26 cellular contexts compared by ENCODE assay signal in the genomic region with DNA sequence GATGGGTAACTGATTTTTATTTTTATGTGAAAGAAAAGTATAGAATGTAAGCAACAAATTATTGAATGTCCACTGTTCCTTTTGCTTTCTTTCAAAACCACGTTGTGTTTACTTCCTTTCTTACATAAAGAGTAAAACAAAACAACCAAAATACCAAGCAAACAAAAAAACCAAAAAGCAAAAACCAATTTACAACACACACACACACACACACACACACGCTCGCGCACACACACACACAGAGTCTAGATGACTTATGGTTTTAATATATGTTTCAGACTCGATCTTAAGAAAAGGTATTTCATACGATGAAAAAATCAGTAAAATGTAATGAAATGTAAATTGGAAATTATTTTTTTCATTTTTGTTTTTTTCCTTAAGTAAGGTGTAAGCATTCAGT.
"Had no signal": no experiment of that assay in that cellular context is flagged by ENCODE, and none has a peak within 500 bp of the region (broad histone marks: within the 10 kb centered on the region; RNA-seq: fewer than 3 reads in every experiment).

No MANE protein-coding gene starts in this region.

- H3K27ac ChIP-seq: gastrocnemius medialis, pancreas, prostate gland, sigmoid colon, uterus had no signal

- H3K9me3 Mint-ChIP-seq: activated B cell treated with CpG ODN at 0.5 μM for 24 hours; activated naive CD4-positive, alpha-beta T cell treated with anti-CD3 and anti-CD28 coated beads, Interleukin-2, amount 50 U/mL, for 72 hours; activated T-cell treated with anti-CD3 and anti-CD28 coated beads, Interleukin-2, amount 50 U/mL, for 72 hours; central memory CD8-positive, alpha-beta T cell; dendritic cell treated with granulocyte-macrophage colony-stimulating factor and Interleukin-4, amounts not matched to agents 40 ng/mL and 50 ng/mL, for 4 days; naive B cell; stimulated activated memory B cell treated with anti-CD40 and anti-IgM and Interleukin-4, amounts not matched to agents 10 μg/mL and 1 μg/mL and 100 μg/mL, for 72 hours; stimulated activated naive CD8-positive, alpha-beta T cell treated with anti-CD3 and anti-CD28 coated beads, Interleukin-15, amount 100 ng/mL, for 72 hours; type B pancreatic cell had no signal

- H3K36me3 Mint-ChIP-seq: activated naive CD4-positive, alpha-beta T cell treated with anti-CD3 and anti-CD28 coated beads, Interleukin-2, amount 50 U/mL, for 72 hours; naive B cell; stimulated activated memory B cell treated with anti-CD40 and anti-IgM and Interleukin-4, amounts not matched to agents 10 μg/mL and 1 μg/mL and 100 μg/mL, for 72 hours; type B pancreatic cell had no signal

- H3K4me3 ChIP-seq: gastrocnemius medialis, pancreas, prostate gland, sigmoid colon, uterus had no signal

- ATAC-seq: activated naive CD4-positive, alpha-beta T cell treated with anti-CD3 and anti-CD28 coated beads, Interleukin-2, amount 50 U/mL, for 72 hours; activated T-cell treated with anti-CD3 and anti-CD28 coated beads, Interleukin-2, amount 50 U/mL, for 72 hours; gastrocnemius medialis; left colon; pancreas; stimulated activated memory B cell treated with anti-CD40 and anti-IgM and Interleukin-4, amounts not matched to agents 10 μg/mL and 1 μg/mL and 100 μg/mL, for 72 hours; stimulated activated naive CD8-positive, alpha-beta T cell treated with anti-CD3 and anti-CD28 coated beads, Interleukin-15, amount 100 ng/mL, for 72 hours; T-helper 17 cell had no signal

- DNase-seq: activated B cell treated with CpG ODN at 0.5 μM for 24 hours; activated naive CD4-positive, alpha-beta T cell; activated T-cell treated with anti-CD3 and anti-CD28 coated beads for 4 hours; activated T-cell treated with anti-CD3 and anti-CD28 coated beads, Interleukin-2, amount 50 U/mL, for 72 hours; gastrocnemius medialis; glutamatergic neuron; left colon; mammary epithelial cell; naive B cell; pancreas; sigmoid colon; small intestine; stimulated activated CD4-positive, alpha-beta T cell treated with anti-CD3 and anti-CD28 coated beads, Interleukin-1b, Interleukin-23, amount 100 ng/mL, for 48 hours; stimulated activated CD4-positive, alpha-beta T cell treated with anti-CD3 and anti-CD28 coated beads, Interleukin-4, amount 100 ng/mL, for 4 hours; stimulated activated CD8-positive, alpha-beta memory T cell treated with anti-CD3 and anti-CD28 coated beads, Interleukin-4, amount 100 ng/mL, for 48 hours; stimulated activated naive CD8-positive, alpha-beta T cell treated with anti-CD3 and anti-CD28 coated beads, Interleukin-15, amount 100 ng/mL, for 72 hours; substantia nigra; T-helper 17 cell; T1000; uterus had no signal

- H3K27me3 Mint-ChIP-seq: activated B cell treated with CpG ODN at 0.5 μM for 24 hours; dendritic cell treated with granulocyte-macrophage colony-stimulating factor and Interleukin-4, amounts not matched to agents 40 ng/mL and 50 ng/mL, for 4 days; stimulated activated memory B cell treated with anti-CD40 and anti-IgM and Interleukin-4, amounts not matched to agents 10 μg/mL and 1 μg/mL and 100 μg/mL, for 72 hours; stimulated activated naive CD8-positive, alpha-beta T cell treated with anti-CD3 and anti-CD28 coated beads, Interleukin-15, amount 100 ng/mL, for 72 hours; type B pancreatic cell had no signal

- H3K27me3 ChIP-seq: gastrocnemius medialis, pancreas, sigmoid colon, uterus had no signal

- H3K27ac Mint-ChIP-seq: activated B cell treated with CpG ODN at 0.5 μM for 24 hours; activated naive CD4-positive, alpha-beta T cell treated with anti-CD3 and anti-CD28 coated beads, Interleukin-2, amount 50 U/mL, for 72 hours; activated T-cell treated with anti-CD3 and anti-CD28 coated beads, Interleukin-2, amount 50 U/mL, for 72 hours; dendritic cell treated with granulocyte-macrophage colony-stimulating factor and Interleukin-4, amounts not matched to agents 40 ng/mL and 50 ng/mL, for 4 days; naive B cell; stimulated activated memory B cell treated with anti-CD40 and anti-IgM and Interleukin-4, amounts not matched to agents 10 μg/mL and 1 μg/mL and 100 μg/mL, for 72 hours; stimulated activated naive CD8-positive, alpha-beta T cell treated with anti-CD3 and anti-CD28 coated beads, Interleukin-15, amount 100 ng/mL, for 72 hours; T-helper 17 cell; type B pancreatic cell had no signal

- H3K36me3 ChIP-seq: gastrocnemius medialis, pancreas, prostate gland, sigmoid colon, uterus had no signal

- H3K4me1 ChIP-seq: gastrocnemius medialis, prostate gland, sigmoid colon, uterus had no signal

- H3K9me3 ChIP-seq: gastrocnemius medialis, pancreas, prostate gland, sigmoid colon, uterus had no signal

- H3K4me3 Mint-ChIP-seq: activated B cell treated with CpG ODN at 0.5 μM for 24 hours; activated T-cell treated with anti-CD3 and anti-CD28 coated beads, Interleukin-2, amount 50 U/mL, for 72 hours; central memory CD8-positive, alpha-beta T cell; dendritic cell treated with granulocyte-macrophage colony-stimulating factor and Interleukin-4, amounts not matched to agents 40 ng/mL and 50 ng/mL, for 4 days; naive B cell; stimulated activated memory B cell treated with anti-CD40 and anti-IgM and Interleukin-4, amounts not matched to agents 10 μg/mL and 1 μg/mL and 100 μg/mL, for 72 hours; stimulated activated naive CD8-positive, alpha-beta T cell treated with anti-CD3 and anti-CD28 coated beads, Interleukin-15, amount 100 ng/mL, for 72 hours; T-helper 17 cell; type B pancreatic cell had no signal

- H3K4me1 Mint-ChIP-seq: activated B cell treated with CpG ODN at 0.5 μM for 24 hours; central memory CD8-positive, alpha-beta T cell; naive B cell; stimulated activated memory B cell treated with anti-CD40 and anti-IgM and Interleukin-4, amounts not matched to agents 10 μg/mL and 1 μg/mL and 100 μg/mL, for 72 hours; stimulated activated naive CD8-positive, alpha-beta T cell treated with anti-CD3 and anti-CD28 coated beads, Interleukin-15, amount 100 ng/mL, for 72 hours; T-helper 17 cell had no signal
